21 cellular contexts compared by ENCODE assay signal in genomic region chr2:119489232-119489952, GRCh38. TPM values are rescaled to one million over a fixed set of nuclear protein-coding genes. Genes with fewer than 3 reads are reported as not detected.
DNase-seq lines count a peak whose midpoint lies in the region; ATAC-seq and TF ChIP-seq lines count a peak whose summit lies in the region.
"Had no signal": no experiment of that assay in that cellular context is flagged by ENCODE, and none has a peak within 500 bp of the region (broad histone marks: within the 10 kb centered on the region; RNA-seq: fewer than 3 reads in every experiment).

No MANE protein-coding gene starts in this region.

- H3K9me3 ChIP-seq in heart right ventricle, result no peaks in the 10 kb centered on the region
- H3K9me3 ChIP-seq in lung (ENCODE audit: control insufficient read depth in 2 of 2, insufficient read depth in 1 of 2, low read length in 1 of 2), result peaks cover 0 to 3% of the 10 kb centered on the region in 2 donors
- no peaks in the 10 kb centered on the region for H3K9me3 ChIP-seq in upper lobe of left lung
- H3K9me3 ChIP-seq in gastrocnemius medialis, result no peaks in the 10 kb centered on the region
- H3K9me3 ChIP-seq: BLaER1 treated with 17β-estradiol and CSF1 and Interleukin-3, amounts not matched to agents 10 nM and 100 nM; MG63; psoas muscle; spleen; testis had no signal

- no peak overlapping the region for H3K4me3 ChIP-seq in heart right ventricle
- H3K4me3 ChIP-seq in lung, result no peak overlapping the region
- no peak overlapping the region for H3K4me3 ChIP-seq in upper lobe of left lung
- no peak overlapping the region for H3K4me3 ChIP-seq in gastrocnemius medialis
- H3K4me3 ChIP-seq: BLaER1 treated with 17β-estradiol and CSF1 and Interleukin-3, amounts not matched to agents 10 nM and 100 nM; MG63; psoas muscle; spleen; testis had no signal

- H3K27ac ChIP-seq in heart right ventricle (peak overlapping the region in 8 of 10 donors; percentile 8 to 89 (median 58)), lung (ENCODE audit: low read depth in 1 of 2, low read length in 1 of 2) (peak overlapping the region in 1 of 2 donors; percentile 71), upper lobe of left lung (peak overlapping the region; percentile 29 to 82 (median 68)), gastrocnemius medialis (no peak overlapping the region)
- H3K27ac ChIP-seq: BLaER1 treated with 17β-estradiol and CSF1 and Interleukin-3, amounts not matched to agents 10 nM and 100 nM; psoas muscle; spleen; testis had no signal

- H3K27me3 ChIP-seq in heart right ventricle (peaks cover 0 to 4% (median 0%) of the 10 kb centered on the region in 7 donors), lung (ENCODE audit: control insufficient read depth, insufficient read depth) (no peaks in the 10 kb centered on the region), upper lobe of left lung (no peaks in the 10 kb centered on the region), gastrocnemius medialis (no peaks in the 10 kb centered on the region)
- H3K27me3 ChIP-seq: BLaER1 treated with 17β-estradiol and CSF1 and Interleukin-3, amounts not matched to agents 10 nM and 100 nM; MG63; testis had no signal

- H3K4me1 ChIP-seq in heart right ventricle (peaks cover 7 to 80% (median 49%) of the 10 kb centered on the region in 9 donors), lung (ENCODE audit: control insufficient read depth in 2 of 2, insufficient read depth in 2 of 2, low read length in 2 of 2) (peaks cover 0 to 33% of the 10 kb centered on the region in 2 donors), upper lobe of left lung (peaks cover 28 to 57% (median 45%) of the 10 kb centered on the region in 4 donors), gastrocnemius medialis (peaks cover 28 to 60% of the 10 kb centered on the region in 2 donors)

- no peak for TF ChIP-seq EP300 in upper lobe of left lung (IDR thresholded peaks at IDR 0.05)

- in situ Hi-C loops in gastrocnemius medialis (cut with MboI; ENCODE audit: low sequenced_read_pairs in 4 of 4), result no loop called here

- no peaks in the 10 kb centered on the region for H3K36me3 ChIP-seq in heart right ventricle
- no peaks in the 10 kb centered on the region for H3K36me3 ChIP-seq in lung (ENCODE audit: control insufficient read depth in 2 of 2, insufficient read depth in 2 of 2, low read length in 2 of 2)
- H3K36me3 ChIP-seq in upper lobe of left lung, result no peaks in the 10 kb centered on the region
- H3K36me3 ChIP-seq in gastrocnemius medialis, result no peaks in the 10 kb centered on the region
- H3K36me3 ChIP-seq: BLaER1 treated with 17β-estradiol and CSF1 and Interleukin-3, amounts not matched to agents 10 nM and 100 nM; MG63; spleen had no signal

- TF ChIP-seq CTCF in heart right ventricle (IDR thresholded peaks at IDR 0.05), result no peak
- no peak for TF ChIP-seq CTCF in lung (IDR thresholded peaks at IDR 0.05; ENCODE audit: control extremely low read depth, extremely low read depth)
- no peak for TF ChIP-seq CTCF in upper lobe of left lung (IDR thresholded peaks at IDR 0.05)
- no peak for TF ChIP-seq CTCF in gastrocnemius medialis (IDR thresholded peaks at IDR 0.05 in 4 of 5, conservative IDR thresholded peaks at IDR 0.05 in 1 of 5)

- no peak for DNase-seq in heart right ventricle
- no peak for DNase-seq in left ventricle myocardium superior
- peak; percentile 28 for DNase-seq in lung (ENCODE audit: low spot score)
- no peak for DNase-seq in upper lobe of left lung
- DNase-seq in gastrocnemius medialis, result no peak
- DNase-seq in C1 segment of cervical spinal cord (lab: John Stamatoyannopoulos, UW), result no peak
- DNase-seq: activated CD4-positive, alpha-beta T cell treated with anti-CD3 and anti-CD28 coated beads, Interleukin-2, amount 10 ng/mL, durations not matched to agents 24 days and 14 days; activated CD8-positive, alpha-beta memory T cell treated with anti-CD3 and anti-CD28 coated beads, Interleukin-2, amount 50 U/mL, for 4 hours; activated gamma-delta T cell; DMS 273 treated with DMSO at 0.1 percent for 48 hours; glutamatergic neuron; HCEC 1CT; IMR-90; MG63; NCI-H1694 treated with DMSO at 0.1 percent for 48 hours; NCI-H226; psoas muscle; spleen; testis had no signal

- 77 to 78% methylated on average over 10 of the region's 10 CpGs for WGBS in heart right ventricle, 2 donors
- 79 to 90% methylated on average over 10 of the region's 10 CpGs for WGBS in lung, 2 donors
- 80 to 89% methylated on average over 10 of the region's 10 CpGs for WGBS in upper lobe of left lung, 2 donors

- intact Hi-C loops in heart right ventricle (cut with DNase I), result loop anchor here in 1 of 10 donors (10.0 kb wide), 1 partner anchor 175 kb away; no protein-coding TSS in a partner anchor
- intact Hi-C loops in left ventricle myocardium superior (cut with micrococcal nuclease), result no loop called here
- intact Hi-C loops in gastrocnemius medialis (cut with DNase I; ENCODE audit: low total_unique reads), result loop anchor here (5.0 to 10.0 kb wide), 3 partner anchors 122 to 255 kb away; partner anchors contain the start of genes C2orf76 and DBI

- TF ChIP-seq POLR2A in upper lobe of left lung (IDR thresholded peaks at IDR 0.05), result no peak
- TF ChIP-seq POLR2A in gastrocnemius medialis (IDR thresholded peaks at IDR 0.05), result no peak

- ATAC-seq in heart right ventricle (no peak), left ventricle myocardium superior (no peak), lung (ENCODE audit: insufficient read depth, low FRiP score) (no peak), upper lobe of left lung (ENCODE audit: low FRiP score in 2 of 2) (no peak), gastrocnemius medialis (no peak)
- ATAC-seq: natural killer cell treated with Interleukin-12 subunit alpha and Interleukin-12 subunit beta and Interleukin-15 and Interleukin-18, amount 100 ng/mL, for 72 hours; psoas muscle had no signal

RNA-seq across cellular contexts. Expression of gene SCTR, which starts 34.9 kb away (rescaled TPM):
- total RNA-seq in heart right ventricle (under 1 TPM in 8 of 10 donors, not detected in 2; 0.36 to 0.94 (median 0.57) TPM), left ventricle myocardium superior (1.0 TPM), lung (10 to 100 TPM; 22.3 to 42.7 TPM), upper lobe of left lung (10 to 100 TPM in 5 of 6 donors, 1 to 10 TPM in 1; 3.2 to 52.5 (median 16.6) TPM), gastrocnemius medialis (not detected)
- polyA plus RNA-seq in heart right ventricle (1 to 10 TPM in 1 of 2 donors, under 1 TPM in 1; 0.10 to 1.4 TPM), lung (10 to 100 TPM in 1 of 2 donors, 1 to 10 TPM in 1; 4.6 to 33.8 TPM)
- total RNA-seq: activated CD4-positive, alpha-beta T cell treated with anti-CD3 and anti-CD28 coated beads, Interleukin-2, amount 10 ng/mL, durations not matched to agents 24 days and 14 days; IMR-90; natural killer cell treated with Interleukin-12 subunit alpha and Interleukin-12 subunit beta and Interleukin-15 and Interleukin-18, amount 100 ng/mL, for 72 hours had no signal
- polyA plus RNA-seq: IMR-90 had no signal

RNA-seq across cellular contexts. Expression of gene CFAP221, which starts 54.9 kb away (rescaled TPM):
- total RNA-seq in heart right ventricle, result 1 to 10 TPM in 7 of 10 donors, under 1 TPM in 3; 0.47 to 2.5 (median 1.5) TPM
- polyA plus RNA-seq in heart right ventricle, result under 1 TPM in 1 of 2 donors, not detected in 1; 0.14 TPM
- 0.79 TPM for total RNA-seq in left ventricle myocardium superior
- 10 to 100 TPM; 42.4 to 63.5 TPM for total RNA-seq in lung
- polyA plus RNA-seq in lung, result 10 to 100 TPM in 1 of 2 donors, 1 to 10 TPM in 1; 8.6 to 16.2 TPM
- 10 to 100 TPM; 13.9 to 67.5 (median 30.9) TPM for total RNA-seq in upper lobe of left lung
- total RNA-seq in gastrocnemius medialis, result not detected
- total RNA-seq: activated CD4-positive, alpha-beta T cell treated with anti-CD3 and anti-CD28 coated beads, Interleukin-2, amount 10 ng/mL, durations not matched to agents 24 days and 14 days; IMR-90; natural killer cell treated with Interleukin-12 subunit alpha and Interleukin-12 subunit beta and Interleukin-15 and Interleukin-18, amount 100 ng/mL, for 72 hours had no signal
- polyA plus RNA-seq: IMR-90, psoas muscle had no signal

RNA-seq across cellular contexts. Expression of gene TMEM37, which starts 57.7 kb away (rescaled TPM):
- total RNA-seq in heart right ventricle (1 to 10 TPM in 8 of 10 donors, under 1 TPM in 2; 0.32 to 4.7 (median 2.2) TPM), left ventricle myocardium superior (2.9 TPM), lung (10 to 100 TPM; 11.5 to 14.3 TPM), upper lobe of left lung (10 to 100 TPM in 5 of 6 donors, 1 to 10 TPM in 1; 9.3 to 28.5 (median 14.5) TPM), gastrocnemius medialis (1 to 10 TPM in 1 of 4 donors, under 1 TPM in 3; 0.49 to 2.7 (median 0.64) TPM)
- polyA plus RNA-seq in heart right ventricle (1 to 10 TPM in 1 of 2 donors, under 1 TPM in 1; 0.78 to 1.2 TPM), lung (10 to 100 TPM in 1 of 2 donors, 1 to 10 TPM in 1; 9.9 to 12.7 TPM)
- total RNA-seq: activated CD4-positive, alpha-beta T cell treated with anti-CD3 and anti-CD28 coated beads, Interleukin-2, amount 10 ng/mL, durations not matched to agents 24 days and 14 days; natural killer cell treated with Interleukin-12 subunit alpha and Interleukin-12 subunit beta and Interleukin-15 and Interleukin-18, amount 100 ng/mL, for 72 hours had no signal

Comparison
In these comparisons a context has a peak if more than half of its experiments do, and no peak if none do; other contexts are left out.
1. H3K27ac ChIP-seq: peak in heart right ventricle (8 of 10) and upper lobe of left lung (4 of 4); none in gastrocnemius medialis (0 of 4).